ENCODE assay signal across 18 cellular contexts in the genomic region with DNA sequence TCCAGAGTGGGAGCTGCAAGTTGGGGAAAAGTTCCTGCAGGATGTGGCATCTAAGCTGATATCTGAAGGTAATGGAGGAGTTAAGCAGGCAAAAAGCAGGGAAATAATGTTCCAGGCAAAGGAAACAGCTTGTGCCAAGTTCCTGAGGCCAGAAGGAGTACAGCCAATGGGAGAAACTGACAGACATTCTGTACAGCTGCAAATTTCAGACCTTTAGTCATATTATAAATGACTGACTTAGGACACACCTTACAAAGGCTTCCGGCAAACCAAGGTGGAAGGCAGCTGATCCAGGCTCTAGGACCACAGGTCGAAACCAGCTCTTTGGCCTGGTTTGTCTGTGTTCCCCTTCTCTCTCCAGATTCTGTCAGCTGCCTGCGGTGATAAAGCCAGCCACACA. TPM values are rescaled to one million over a fixed set of nuclear protein-coding genes. Genes with fewer than 3 reads are reported as not detected.
DNase-seq lines count a peak whose midpoint lies in the region; ATAC-seq, FAIRE-seq and TF ChIP-seq lines count a peak whose summit lies in the region.
"Had no signal": no experiment of that assay in that cellular context is flagged by ENCODE, and none has a peak within 500 bp of the region (broad histone marks: within the 10 kb centered on the region; RNA-seq: fewer than 3 reads in every experiment).

No MANE protein-coding gene starts in this region.

- FAIRE-seq in endothelial cell of umbilical vein (lab: Jason Lieb, UNC): peak; percentile 91
- FAIRE-seq: endometrium, GM19239 had no signal

- H3K9me3 ChIP-seq in endothelial cell of umbilical vein (replicated peaks; ENCODE audit: control insufficient read depth, insufficient read depth, low read length) (no peaks in the 10 kb centered on the region), gastrocnemius medialis (no peaks in the 10 kb centered on the region)

- H3K9ac ChIP-seq in endothelial cell of umbilical vein (replicated peaks; ENCODE audit: extremely low read depth, insufficient read depth, low read length): no peak overlapping the region

- CTCF ChIA-PET in endothelial cell of umbilical vein (lab: Charles Lee): interaction anchor here (1.0 to 3.0 kb wide), 16 partner anchors 9 to 155 kb away, joined by 3 to 13 read pairs (median 4); a partner anchor contains a TSS

- BruUV-seq in endothelial cell of umbilical vein (replicated peaks; lab: Mats Ljungman, UMichigan): no TSS peak

- H3K36me3 ChIP-seq in endothelial cell of umbilical vein (ENCODE audit: control insufficient read depth in 2 of 2, extremely low read depth in 1 of 2, insufficient read depth in 2 of 2, low read length in 2 of 2) (peaks cover 19 to 40% of the 10 kb centered on the region in 2 experiments), gastrocnemius medialis (no peaks in the 10 kb centered on the region)

- H3K4me1 ChIP-seq in endothelial cell of umbilical vein (ENCODE audit: control insufficient read depth, extremely low read depth, insufficient read depth, low read length) (peaks cover 88% of the 10 kb centered on the region), gastrocnemius medialis (peaks cover 21 to 23% of the 10 kb centered on the region in 2 donors)

- H3K9me1 ChIP-seq in endothelial cell of umbilical vein (replicated peaks; ENCODE audit: control insufficient read depth, extremely low read depth, insufficient read depth, low read length): no peaks in the 10 kb centered on the region

- in situ Hi-C loops in gastrocnemius medialis (cut with MboI; ENCODE audit: low sequenced_read_pairs in 4 of 4): loop anchor here in 1 of 4 donors (25.0 kb wide), 1 partner anchor 111 kb away; no protein-coding TSS in a partner anchor

- no peaks in the 10 kb centered on the region for H3K27me3 ChIP-seq in endothelial cell of umbilical vein (ENCODE audit: control insufficient read depth in 2 of 2, insufficient read depth in 2 of 2, low read length in 2 of 2)
- H3K27me3 ChIP-seq in gastrocnemius medialis: no peaks in the 10 kb centered on the region
- H3K27me3 ChIP-seq: cardiac muscle cell had no signal

- ATAC-seq in gastrocnemius medialis: peak; percentile 41 to 55
- no peak for ATAC-seq in HG02763 (IDR thresholded peaks at IDR 0.05; ENCODE audit: unreplicated experiment)
- ATAC-seq in GM19455 (IDR thresholded peaks at IDR 0.05; ENCODE audit: unreplicated experiment): no peak
- ATAC-seq in activated CD4-positive, CD25-positive, alpha-beta regulatory T cell treated with anti-CD3 and anti-CD28 coated beads, Interleukin-2, amount 50 U/mL, for 24 hours: no peak
- ATAC-seq: SK-N-SH treated with all-trans-retinoic acid at 6 μM for 48 hours; stimulated activated naive B cell treated with anti-CD40 and anti-IgM and Interleukin-4, amounts not matched to agents 10 μg/mL and 1 μg/mL and 100 μg/mL, for 72 hours had no signal

- peak; percentile 61 for DNase-seq in NCI-H226
- peak; percentile 80 for DNase-seq in endothelial cell of umbilical vein (ENCODE audit: low read depth, low spot score)
- peak; percentile 77 for DNase-seq in kidney tubule cell (ENCODE audit: low spot score)
- DNase-seq in gastrocnemius medialis: no peak
- DNase-seq in NCI-H2107 treated with DMSO at 0.1 percent for 48 hours (lab: John Stamatoyannopoulos, UW; ENCODE audit: unreplicated experiment): no peak
- DNase-seq: ACHN; activated gamma-delta T cell treated with Interleukin-2 at 50 U/mL for 16 hours; GF-D8; NCI-H1048; posterior cingulate gyrus; stimulated activated naive B cell treated with anti-CD40 and anti-IgM and Interleukin-4, amounts not matched to agents 10 μg/mL and 1 μg/mL and 100 μg/mL, for 72 hours had no signal

- H4K20me1 ChIP-seq in endothelial cell of umbilical vein (replicated peaks; ENCODE audit: control insufficient read depth, extremely low read depth, insufficient read depth, low read length): peaks cover 9% of the 10 kb centered on the region

- TF ChIP-seq CTCF in endothelial cell of umbilical vein (IDR thresholded peaks at IDR 0.05; ENCODE audit: extremely low read depth in 1 of 2, insufficient read depth in 1 of 2, low read depth in 1 of 2, low read length in 2 of 2): no peak
- TF ChIP-seq CTCF in gastrocnemius medialis (IDR thresholded peaks at IDR 0.05 in 4 of 5, conservative IDR thresholded peaks at IDR 0.05 in 1 of 5): no peak

- H3K4me3 ChIP-seq in endothelial cell of umbilical vein (replicated peaks in 1 of 3; ENCODE audit: insufficient read depth in 1 of 3, low read depth in 1 of 3, low read length in 3 of 3): peak overlapping the region in 1 of 3 experiments; percentile 13
- no peak overlapping the region for H3K4me3 ChIP-seq in gastrocnemius medialis
- H3K4me3 ChIP-seq: cardiac muscle cell had no signal

- peak overlapping the region; percentile 53 for H3K4me2 ChIP-seq in endothelial cell of umbilical vein (ENCODE audit: insufficient read depth, low read length)

- dilution Hi-C loops in endothelial cell of umbilical vein (cut with MboI; ENCODE audit: extremely low pct_ligation_motif_present, low sequenced_read_pairs): no loop called here

- H3K79me2 ChIP-seq in endothelial cell of umbilical vein (ENCODE audit: control insufficient read depth, insufficient read depth, low read length): peaks cover 94% of the 10 kb centered on the region

- intact Hi-C loops in endothelial cell of umbilical vein (cut with micrococcal nuclease) (loop anchor here (1.0 to 2.0 kb wide), 2 partner anchors 33 to 104 kb away; a partner anchor contains a TSS), gastrocnemius medialis (cut with DNase I; ENCODE audit: low total_unique reads) (no loop called here)

- peak; percentile 68 for TF ChIP-seq POLR2A in endothelial cell of umbilical vein (IDR thresholded peaks at IDR 0.05; ENCODE audit: low read depth, low read length)
- TF ChIP-seq POLR2A in gastrocnemius medialis (IDR thresholded peaks at IDR 0.05): no peak

- POLR2A ChIA-PET in endothelial cell of umbilical vein (lab: Charles Lee): interaction anchor here (0.6 to 2.2 kb wide), 6 partner anchors 9 to 72 kb away, joined by 3 to 16 read pairs (median 4); a partner anchor contains a TSS

- H2AFZ ChIP-seq in endothelial cell of umbilical vein (ENCODE audit: low read depth, low read length): no peak overlapping the region

- H3K27ac ChIP-seq in endothelial cell of umbilical vein (ENCODE audit: insufficient read depth, low read depth, low read length) (peak overlapping the region; percentile 37), gastrocnemius medialis (peak overlapping the region in 3 of 4 donors; percentile 2 to 33 (median 3))
- H3K27ac ChIP-seq: cardiac muscle cell had no signal

TF ChIP-seq in endothelial cell of umbilical vein, 7 proteins besides CTCF, POLR2A, EP300 and RAD21:
- peak; percentile 3 for TF ChIP-seq JUN (IDR thresholded peaks at IDR 0.05; ENCODE audit: borderline replicate concordance, insufficient read depth, insufficient read length, low read depth)
- TF ChIP-seq, protein P1, sequence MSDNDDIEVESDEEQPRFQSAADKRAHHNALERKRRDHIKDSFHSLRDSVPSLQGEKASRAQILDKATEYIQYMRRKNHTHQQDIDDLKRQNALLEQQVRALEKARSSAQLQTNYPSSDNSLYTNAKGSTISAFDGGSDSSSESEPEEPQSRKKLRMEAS (IDR thresholded peaks at IDR 0.05; ENCODE audit: insufficient read depth, insufficient read length): no peak
- peak; percentile 66 for TF ChIP-seq POLR2AphosphoS5 (IDR thresholded peaks at IDR 0.05; ENCODE audit: insufficient read depth, low read depth, low read length)

RNA-seq across cellular contexts. Expression of a gene that starts 9.3 kb away (rescaled TPM):
- total RNA-seq in endothelial cell of umbilical vein (210 and 262 TPM in 2 replicates), gastrocnemius medialis (10 to 100 TPM; 11.3 to 30.7 (median 17.6) TPM)
- 341 and 347 TPM in 2 replicates for polyA plus RNA-seq in endothelial cell of umbilical vein
- 377 and 383 TPM in 2 replicates for polyA plus RNA-seq in endothelial cell of umbilical vein (2011; cell fraction: cytosol; rRNA removed)
- 267 and 297 TPM in 2 replicates for polyA plus RNA-seq in endothelial cell of umbilical vein (2011; cell fraction: nucleus; rRNA removed)
- 283 and 286 TPM in 2 replicates for polyA plus RNA-seq in endothelial cell of umbilical vein (2012)
- polyA minus RNA-seq in endothelial cell of umbilical vein: 706 and 787 TPM in 2 replicates
- 40.0 TPM for polyA minus RNA-seq in endothelial cell of umbilical vein (2011; cell fraction: cytosol; rRNA and poly(A)+ RNA removed)
- 445 and 582 TPM in 2 replicates for polyA minus RNA-seq in endothelial cell of umbilical vein (2011; cell fraction: nucleus; rRNA and poly(A)+ RNA removed)

Comparison
In these comparisons a context has a peak if more than half of its experiments do, and no peak if none do; other contexts are left out.
1. DNase-seq: peak in NCI-H226 (single experiment), endothelial cell of umbilical vein (single experiment) and kidney tubule cell (single experiment); none in gastrocnemius medialis (0 of 2) and NCI-H2107 treated with DMSO at 0.1 percent for 48 hours (single experiment).
2. ATAC-seq: peak in gastrocnemius medialis (2 of 2); none in HG02763 (single experiment), GM19455 (single experiment) and activated CD4-positive, CD25-positive, alpha-beta regulatory T cell treated with anti-CD3 and anti-CD28 coated beads, Interleukin-2, amount 50 U/mL, for 24 hours (0 of 2).